ENCODE assay signal across 8 cellular contexts in genomic region chr17:61409301-61410099, GRCh38. TPM values are rescaled to one million over a fixed set of nuclear protein-coding genes. Genes with fewer than 3 reads are reported as not detected.
DNase-seq lines count a peak whose midpoint lies in the region; ATAC-seq, FAIRE-seq and TF ChIP-seq lines count a peak whose summit lies in the region.

No MANE protein-coding gene starts in this region.

- no peaks in the 10 kb centered on the region for H3K36me3 ChIP-seq in pancreas

- no peak overlapping the region for H3K27ac ChIP-seq in pancreas

- H3K4me3 ChIP-seq in pancreas: peak overlapping the region; percentile 15 to 53 (median 34)

- no peaks in the 10 kb centered on the region for H3K9me3 ChIP-seq in pancreas

- no peaks in the 10 kb centered on the region for H3K9me3 Mint-ChIP-seq in activated T-helper 2 cell treated with anti-CD3 and anti-CD28 coated beads, Interferon-gamma antibody, Interleukin-2, Interleukin-4, amounts not matched to agents 10 μg/mL and 5 μg/mL and 100 μg/mL, durations not matched to agents 14 hours and 24 hours and 36 hours

- peaks cover 0 to 14% (median 5%) of the 10 kb centered on the region in 3 donors for H3K4me1 ChIP-seq in pancreas

- TF ChIP-seq CTCF in AG09319 (IDR thresholded peaks at IDR 0.05; ENCODE audit: low read depth, low read length) (peak; percentile 40), GM12872 (IDR thresholded peaks at IDR 0.05; ENCODE audit: insufficient read depth, low read depth, low read length) (peak; percentile 53; the same call in 2 of the 3 replicates), pancreas (IDR thresholded peaks at IDR 0.05) (peak in 3 of 4 donors; percentile 6 to 23 (median 10))

- peaks cover 0 to 15% (median 4%) of the 10 kb centered on the region in 4 donors for H3K27me3 ChIP-seq in pancreas

- FAIRE-seq in pancreas (lab: Jason Lieb, UNC): no peak

- H3K27ac Mint-ChIP-seq in activated T-helper 2 cell treated with anti-CD3 and anti-CD28 coated beads, Interferon-gamma antibody, Interleukin-2, Interleukin-4, amounts not matched to agents 10 μg/mL and 5 μg/mL and 100 μg/mL, durations not matched to agents 14 hours and 24 hours and 36 hours: no peak overlapping the region

- no peaks in the 10 kb centered on the region for H3K36me3 Mint-ChIP-seq in activated T-helper 2 cell treated with anti-CD3 and anti-CD28 coated beads, Interferon-gamma antibody, Interleukin-2, Interleukin-4, amounts not matched to agents 10 μg/mL and 5 μg/mL and 100 μg/mL, durations not matched to agents 14 hours and 24 hours and 36 hours (ENCODE audit: low read depth)

- intact Hi-C loops in activated T-helper 2 cell treated with anti-CD3 and anti-CD28 coated beads, Interferon-gamma antibody, Interleukin-2, Interleukin-4, amounts not matched to agents 10 μg/mL and 5 μg/mL and 100 μg/mL, durations not matched to agents 14 hours and 24 hours and 36 hours (cut with micrococcal nuclease): loop anchor here (2.0 to 10.0 kb wide), 2 partner anchors 427 to 655 kb away; partner anchors contain the start of gene MED13
- intact Hi-C loops in Right ventricle myocardium superior (cut with DNase I) (loop anchor here (10.0 kb wide), 1 partner anchor 655 kb away; the partner anchor contains the start of gene MED13), pancreas (cut with DNase I) (loop anchor here in 2 of 3 donors (10.0 kb wide), 2 partner anchors 145 to 425 kb away; no protein-coding TSS in a partner anchor)

- DNase-seq in AG09319 (ENCODE audit: extremely low read depth, low read depth) (peak; percentile 66), NCI-H2171 treated with DMSO at 0.1 percent for 48 hours (lab: John Stamatoyannopoulos, UW) (peak; percentile 68), Right ventricle myocardium superior (peak; percentile 74), pancreas (peak in 3 of 6 donors; percentile 47 to 85 (median 79)), occipital lobe (lab: John Stamatoyannopoulos, UW) (no peak)
- no peak for DNase-seq in activated T-helper 2 cell treated with anti-CD3 and anti-CD28 coated beads, Interferon-gamma antibody, Interleukin-2, Interleukin-4, amounts not matched to agents 10 μg/mL and 5 μg/mL and 100 μg/mL, durations not matched to agents 14 hours and 24 hours and 36 hours (ENCODE audit: low spot score)

- peak overlapping the region; percentile 38 for H3K4me3 Mint-ChIP-seq in activated T-helper 2 cell treated with anti-CD3 and anti-CD28 coated beads, Interferon-gamma antibody, Interleukin-2, Interleukin-4, amounts not matched to agents 10 μg/mL and 5 μg/mL and 100 μg/mL, durations not matched to agents 14 hours and 24 hours and 36 hours (ENCODE audit: low read depth)

- H3K27me3 Mint-ChIP-seq in activated T-helper 2 cell treated with anti-CD3 and anti-CD28 coated beads, Interferon-gamma antibody, Interleukin-2, Interleukin-4, amounts not matched to agents 10 μg/mL and 5 μg/mL and 100 μg/mL, durations not matched to agents 14 hours and 24 hours and 36 hours (ENCODE audit: low read depth): peaks cover 59% of the 10 kb centered on the region

- 1 to 2% methylated on average over 68 to 73 of the region's 73 CpGs for WGBS in pancreas, 2 donors

- H3K4me1 Mint-ChIP-seq in activated T-helper 2 cell treated with anti-CD3 and anti-CD28 coated beads, Interferon-gamma antibody, Interleukin-2, Interleukin-4, amounts not matched to agents 10 μg/mL and 5 μg/mL and 100 μg/mL, durations not matched to agents 14 hours and 24 hours and 36 hours (ENCODE audit: low read depth): peaks cover 8% of the 10 kb centered on the region

- peak; percentile 47 for ATAC-seq in Right ventricle myocardium superior (ENCODE audit: poor library complexity)
- peak in 3 of 4 donors; percentile 34 to 55 (median 39) for ATAC-seq in pancreas
- ATAC-seq in GM18858 (IDR thresholded peaks at IDR 0.05; ENCODE audit: unreplicated experiment): no peak

RNA-seq across cellular contexts. Expression of gene TBX2, which starts 9.9 kb away (rescaled TPM):
- 0.14 and 0.21 TPM in 2 replicates for total RNA-seq in activated T-helper 2 cell treated with anti-CD3 and anti-CD28 coated beads, Interferon-gamma antibody, Interleukin-2, Interleukin-4, amounts not matched to agents 10 μg/mL and 5 μg/mL and 100 μg/mL, durations not matched to agents 14 hours and 24 hours and 36 hours
- 13.1 TPM for total RNA-seq in Right ventricle myocardium superior
- 1 to 10 TPM; 1.2 to 9.7 (median 2.3) TPM for total RNA-seq in pancreas
- 10 to 100 TPM in 1 of 2 donors, 1 to 10 TPM in 1; 5.9 to 12.1 TPM for polyA plus RNA-seq in pancreas
- total RNA-seq in occipital lobe: 0.47 TPM

RNA-seq across cellular contexts. Expression of gene TBX4, which starts 42.7 kb away (rescaled TPM):
- not detected in 2 replicates for total RNA-seq in activated T-helper 2 cell treated with anti-CD3 and anti-CD28 coated beads, Interferon-gamma antibody, Interleukin-2, Interleukin-4, amounts not matched to agents 10 μg/mL and 5 μg/mL and 100 μg/mL, durations not matched to agents 14 hours and 24 hours and 36 hours
- total RNA-seq in Right ventricle myocardium superior: not detected
- not detected for total RNA-seq in pancreas
- not detected for polyA plus RNA-seq in pancreas
- not detected for total RNA-seq in occipital lobe

Comparison
In these comparisons a context has a peak if more than half of its experiments do, and no peak if none do; other contexts are left out.
1. DNase-seq: peak in AG09319 (single experiment), NCI-H2171 treated with DMSO at 0.1 percent for 48 hours (single experiment) and Right ventricle myocardium superior (single experiment); none in activated T-helper 2 cell treated with anti-CD3 and anti-CD28 coated beads, Interferon-gamma antibody, Interleukin-2, Interleukin-4, amounts not matched to agents 10 μg/mL and 5 μg/mL and 100 μg/mL, durations not matched to agents 14 hours and 24 hours and 36 hours (single experiment) and occipital lobe (single experiment).
2. Peak in every context shown above with its lines, with median percentiles within 50 percentile points of each other: CTCF ChIP-seq.